ENCODE assay signal across 1 cellular context in the genomic region with DNA sequence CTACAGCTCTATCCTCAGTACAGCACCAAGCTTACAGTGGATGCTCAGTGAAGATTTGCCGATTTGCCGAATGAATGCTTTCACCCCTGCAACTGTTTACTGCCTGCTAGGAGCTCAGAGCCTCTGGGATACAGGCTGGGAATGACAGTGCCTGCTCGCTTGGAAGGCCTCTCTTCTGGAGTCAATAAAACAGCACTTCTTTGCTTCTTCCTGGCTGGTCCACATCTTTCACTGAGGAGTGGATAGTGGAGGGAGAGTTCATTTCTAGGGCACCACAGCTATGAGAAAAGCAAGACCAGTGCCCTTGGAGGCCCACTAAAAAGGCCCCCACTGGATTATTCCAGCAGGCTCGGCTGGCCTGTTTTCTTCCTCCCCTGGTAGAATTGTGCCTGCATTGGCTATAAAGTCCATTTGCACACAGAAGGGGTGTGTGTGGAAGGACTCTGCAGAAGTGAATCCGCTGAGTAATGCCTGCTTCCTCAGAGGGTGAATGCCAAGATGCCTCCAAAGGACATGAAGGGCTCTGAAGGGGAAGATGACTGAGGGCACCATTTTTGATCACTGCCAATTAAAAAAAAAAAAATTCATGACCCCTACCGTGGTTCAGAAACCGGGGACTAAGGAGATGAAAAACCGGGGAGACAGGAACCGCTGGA.
TF ChIP-seq lines count a peak whose summit lies in the region.

No MANE protein-coding gene starts in this region.

TF ChIP-seq in HepG2, 621 proteins besides CTCF, POLR2A, EP300 and RAD21 (continued from another document):
- TF ChIP-seq PHF21A (CRISPR knock-in tag; IDR thresholded peaks at IDR 0.05) = no peak
- TF ChIP-seq SP5 (CRISPR knock-in tag; IDR thresholded peaks at IDR 0.05; ENCODE audit: borderline replicate concordance, low read depth) = no peak
- TF ChIP-seq NFIC (IDR thresholded peaks at IDR 0.05; ENCODE audit: low read length) = 0 out of 2 replicates have a peak, but pooled peaks have one; percentile 21
- TF ChIP-seq ZNF550 (CRISPR knock-in tag; IDR thresholded peaks at IDR 0.05; ENCODE audit: borderline replicate concordance) = no peak
- TF ChIP-seq XRCC5 (optimal IDR thresholded peaks at IDR 0.05; ENCODE audit: low read length) = no peak
- TF ChIP-seq, protein P1, sequence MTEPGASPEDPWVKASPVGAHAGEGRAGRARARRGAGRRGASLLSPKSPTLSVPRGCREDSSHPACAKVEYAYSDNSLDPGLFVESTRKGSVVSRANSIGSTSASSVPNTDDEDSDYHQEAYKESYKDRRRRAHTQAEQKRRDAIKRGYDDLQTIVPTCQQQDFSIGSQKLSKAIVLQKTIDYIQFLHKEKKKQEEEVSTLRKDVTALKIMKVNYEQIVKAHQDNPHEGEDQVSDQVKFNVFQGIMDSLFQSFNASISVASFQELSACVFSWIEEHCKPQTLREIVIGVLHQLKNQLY (CRISPR knock-in tag; IDR thresholded peaks at IDR 0.05) = no peak
- TF ChIP-seq, protein P2, sequence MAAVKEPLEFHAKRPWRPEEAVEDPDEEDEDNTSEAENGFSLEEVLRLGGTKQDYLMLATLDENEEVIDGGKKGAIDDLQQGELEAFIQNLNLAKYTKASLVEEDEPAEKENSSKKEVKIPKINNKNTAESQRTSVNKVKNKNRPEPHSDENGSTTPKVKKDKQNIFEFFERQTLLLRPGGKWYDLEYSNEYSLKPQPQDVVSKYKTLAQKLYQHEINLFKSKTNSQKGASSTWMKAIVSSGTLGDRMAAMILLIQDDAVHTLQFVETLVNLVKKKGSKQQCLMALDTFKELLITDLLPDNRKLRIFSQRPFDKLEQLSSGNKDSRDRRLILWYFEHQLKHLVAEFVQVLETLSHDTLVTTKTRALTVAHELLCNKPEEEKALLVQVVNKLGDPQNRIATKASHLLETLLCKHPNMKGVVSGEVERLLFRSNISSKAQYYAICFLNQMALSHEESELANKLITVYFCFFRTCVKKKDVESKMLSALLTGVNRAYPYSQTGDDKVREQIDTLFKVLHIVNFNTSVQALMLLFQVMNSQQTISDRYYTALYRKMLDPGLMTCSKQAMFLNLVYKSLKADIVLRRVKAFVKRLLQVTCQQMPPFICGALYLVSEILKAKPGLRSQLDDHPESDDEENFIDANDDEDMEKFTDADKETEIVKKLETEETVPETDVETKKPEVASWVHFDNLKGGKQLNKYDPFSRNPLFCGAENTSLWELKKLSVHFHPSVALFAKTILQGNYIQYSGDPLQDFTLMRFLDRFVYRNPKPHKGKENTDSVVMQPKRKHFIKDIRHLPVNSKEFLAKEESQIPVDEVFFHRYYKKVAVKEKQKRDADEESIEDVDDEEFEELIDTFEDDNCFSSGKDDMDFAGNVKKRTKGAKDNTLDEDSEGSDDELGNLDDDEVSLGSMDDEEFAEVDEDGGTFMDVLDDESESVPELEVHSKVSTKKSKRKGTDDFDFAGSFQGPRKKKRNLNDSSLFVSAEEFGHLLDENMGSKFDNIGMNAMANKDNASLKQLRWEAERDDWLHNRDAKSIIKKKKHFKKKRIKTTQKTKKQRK (IDR thresholded peaks at IDR 0.05; ENCODE audit: low read length) = no peak
- TF ChIP-seq U2AF1 (optimal IDR thresholded peaks at IDR 0.05; ENCODE audit: low read depth, low read length) = no peak
- TF ChIP-seq JUND (CRISPR knock-in tag; IDR thresholded peaks at IDR 0.05) = no peak
- TF ChIP-seq KDM5A (IDR thresholded peaks at IDR 0.05; ENCODE audit: borderline replicate concordance, low read length) = no peak
